ENCODE assay signal across 17 cellular contexts in the genomic region with DNA sequence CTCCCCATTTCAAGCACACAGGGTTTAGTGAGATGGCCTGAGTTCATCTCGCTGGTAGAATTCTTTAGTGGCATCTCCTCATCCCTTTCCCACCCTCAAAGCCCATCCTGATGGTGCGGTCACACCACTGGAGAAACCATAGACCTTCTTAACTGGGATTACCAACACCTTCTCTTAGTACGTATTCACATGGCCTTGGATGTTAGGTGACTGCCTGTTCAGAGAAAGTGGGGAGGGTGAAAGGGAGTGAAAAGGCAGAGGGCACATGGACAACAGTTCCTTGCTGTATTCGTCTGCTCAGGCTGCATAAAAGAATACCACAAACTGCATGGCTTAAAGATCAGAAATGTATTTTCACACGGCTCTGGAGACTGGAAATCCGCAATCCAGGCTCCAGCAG.
"Had no signal": no experiment of that assay in that cellular context is flagged by ENCODE, and none has a peak within 500 bp of the region (broad histone marks: within the 10 kb centered on the region; RNA-seq: fewer than 3 reads in every experiment).

No MANE protein-coding gene starts in this region.

- H3K27me3 Mint-ChIP-seq: activated CD4-positive, alpha-beta T cell treated with anti-CD3 and anti-CD28 coated beads, Interleukin-2, amount 10 ng/mL, durations not matched to agents 24 days and 14 days; activated CD8-positive, alpha-beta T cell treated with anti-CD3 and anti-CD28 coated beads for 36 hours; activated T-cell treated with anti-CD3 and anti-CD28 coated beads, Interleukin-2, amount 50 U/mL, for 24 hours; natural killer cell treated with Interleukin-12 subunit alpha and Interleukin-12 subunit beta and Interleukin-15 and Interleukin-18, amount 100 ng/mL, for 72 hours; stimulated activated naive CD8-positive, alpha-beta T cell treated with anti-CD3 and anti-CD28 coated beads, Interleukin-15, amount 100 ng/mL, for 72 hours had no signal

- H3K27me3 ChIP-seq: adrenal gland, esophagus muscularis mucosa, gastroesophageal sphincter, heart left ventricle, upper lobe of right lung had no signal

- H3K27ac Mint-ChIP-seq: activated CD4-positive, alpha-beta T cell treated with anti-CD3 and anti-CD28 coated beads, Interleukin-2, amount 10 ng/mL, durations not matched to agents 24 days and 14 days; activated CD8-positive, alpha-beta T cell treated with anti-CD3 and anti-CD28 coated beads for 36 hours; activated naive CD4-positive, alpha-beta T cell treated with anti-CD3 and anti-CD28 coated beads for 36 hours; activated T-cell treated with anti-CD3 and anti-CD28 coated beads, Interleukin-2, amount 50 U/mL, for 24 hours; activated T-helper 2 cell treated with anti-CD3 and anti-CD28 coated beads, Interferon-gamma antibody, Interleukin-2, Interleukin-4, amounts not matched to agents 10 μg/mL and 5 μg/mL and 100 μg/mL, durations not matched to agents 14 hours and 24 hours and 36 hours; natural killer cell treated with Interleukin-12 subunit alpha and Interleukin-12 subunit beta and Interleukin-15 and Interleukin-18, amount 100 ng/mL, for 72 hours; stimulated activated naive CD8-positive, alpha-beta T cell treated with anti-CD3 and anti-CD28 coated beads, Interleukin-15, amount 100 ng/mL, for 72 hours had no signal

- H3K4me3 Mint-ChIP-seq: activated CD4-positive, alpha-beta T cell treated with anti-CD3 and anti-CD28 coated beads, Interleukin-2, amount 10 ng/mL, durations not matched to agents 24 days and 14 days; activated CD8-positive, alpha-beta T cell treated with anti-CD3 and anti-CD28 coated beads for 36 hours; activated naive CD4-positive, alpha-beta T cell treated with anti-CD3 and anti-CD28 coated beads for 36 hours; activated T-cell treated with anti-CD3 and anti-CD28 coated beads, Interleukin-2, amount 50 U/mL, for 24 hours; immature natural killer cell; natural killer cell treated with Interleukin-12 subunit alpha and Interleukin-12 subunit beta and Interleukin-15 and Interleukin-18, amount 100 ng/mL, for 72 hours; stimulated activated naive CD8-positive, alpha-beta T cell treated with anti-CD3 and anti-CD28 coated beads, Interleukin-15, amount 100 ng/mL, for 72 hours had no signal

- H3K36me3 ChIP-seq: adrenal gland, esophagus muscularis mucosa, gastroesophageal sphincter, heart left ventricle, upper lobe of right lung had no signal

- ATAC-seq: activated CD8-positive, alpha-beta T cell treated with anti-CD3 and anti-CD28 coated beads for 36 hours; gastroesophageal sphincter; heart left ventricle; natural killer cell treated with Interleukin-12 subunit alpha and Interleukin-12 subunit beta and Interleukin-15 and Interleukin-18, amount 100 ng/mL, for 72 hours; stimulated activated naive CD8-positive, alpha-beta T cell treated with anti-CD3 and anti-CD28 coated beads, Interleukin-15, amount 100 ng/mL, for 72 hours; upper lobe of right lung had no signal

- H3K27ac ChIP-seq: esophagus muscularis mucosa, gastroesophageal sphincter, heart left ventricle, upper lobe of right lung had no signal

- H3K9me3 ChIP-seq: adrenal gland, esophagus muscularis mucosa, gastroesophageal sphincter, heart left ventricle, upper lobe of right lung had no signal

- H3K36me3 Mint-ChIP-seq: natural killer cell treated with Interleukin-12 subunit alpha and Interleukin-12 subunit beta and Interleukin-15 and Interleukin-18, amount 100 ng/mL, for 72 hours had no signal

- DNase-seq: activated CD4-positive, alpha-beta T cell treated with anti-CD3 and anti-CD28 coated beads, Interleukin-2, amount 10 ng/mL, durations not matched to agents 24 days and 14 days; activated CD8-positive, alpha-beta T cell treated with anti-CD3 and anti-CD28 coated beads for 36 hours; activated naive CD4-positive, alpha-beta T cell treated with anti-CD3 and anti-CD28 coated beads for 36 hours; activated T-cell treated with anti-CD3 and anti-CD28 coated beads, Interleukin-2, amount 50 U/mL, for 24 hours; effector CD4-positive, alpha-beta T cell; heart left ventricle; immature natural killer cell; mesendoderm; stimulated activated CD4-positive, alpha-beta T cell treated with anti-CD3 and anti-CD28 coated beads, Interleukin-12 subunit alpha, Interleukin-12 subunit beta, amount 100 ng/mL, for 4 hours; stimulated activated CD4-positive, alpha-beta T cell treated with anti-CD3 and anti-CD28 coated beads, Interleukin-1b, Interleukin-23, amount 100 ng/mL, for 48 hours; stimulated activated naive CD8-positive, alpha-beta T cell treated with anti-CD3 and anti-CD28 coated beads, Interleukin-15, amount 100 ng/mL, for 72 hours; upper lobe of right lung had no signal

- H3K4me3 ChIP-seq: adrenal gland, esophagus muscularis mucosa, gastroesophageal sphincter, heart left ventricle, upper lobe of right lung had no signal

- H3K9me3 Mint-ChIP-seq: activated CD4-positive, alpha-beta T cell treated with anti-CD3 and anti-CD28 coated beads, Interleukin-2, amount 10 ng/mL, durations not matched to agents 24 days and 14 days; activated CD8-positive, alpha-beta T cell treated with anti-CD3 and anti-CD28 coated beads for 36 hours; activated naive CD4-positive, alpha-beta T cell treated with anti-CD3 and anti-CD28 coated beads for 36 hours; activated T-cell treated with anti-CD3 and anti-CD28 coated beads, Interleukin-2, amount 50 U/mL, for 24 hours; activated T-helper 2 cell treated with anti-CD3 and anti-CD28 coated beads, Interferon-gamma antibody, Interleukin-2, Interleukin-4, amounts not matched to agents 10 μg/mL and 5 μg/mL and 100 μg/mL, durations not matched to agents 14 hours and 24 hours and 36 hours; immature natural killer cell; natural killer cell treated with Interleukin-12 subunit alpha and Interleukin-12 subunit beta and Interleukin-15 and Interleukin-18, amount 100 ng/mL, for 72 hours had no signal
